ENCODE assay signal across 20 cellular contexts in genomic region chr13:80862466-80862865, GRCh38.
DNase-seq lines count a peak whose midpoint lies in the region; ATAC-seq and TF ChIP-seq lines count a peak whose summit lies in the region.
"Had no signal": no experiment of that assay in that cellular context is flagged by ENCODE, and none has a peak within 500 bp of the region (broad histone marks: within the 10 kb centered on the region; RNA-seq: fewer than 3 reads in every experiment).

No MANE protein-coding gene starts in this region.

- H3K9me2 ChIP-seq in GM23338 (ENCODE audit: insufficient read depth): no peaks in the 10 kb centered on the region

- no peak overlapping the region for H3K14ac ChIP-seq in mesenchymal stem cell (ENCODE audit: low read length in 2 of 2)

- no peak overlapping the region for H3K4ac ChIP-seq in mesenchymal stem cell (ENCODE audit: low read depth in 1 of 2, low read length in 2 of 2)

- H2AFZ ChIP-seq in GM23338 (no peak overlapping the region), mesenchymal stem cell (ENCODE audit: low read depth, low read length) (no peak overlapping the region), smooth muscle cell (ENCODE audit: low read depth) (peak overlapping the region; percentile 63)

- H3K9ac ChIP-seq in colonic mucosa (ENCODE audit: low read depth in 2 of 2, low read length in 2 of 2): no peak overlapping the region
- no peak overlapping the region for H3K9ac ChIP-seq in mesenchymal stem cell (ENCODE audit: low read length)
- H3K9ac ChIP-seq in smooth muscle cell (ENCODE audit: low read depth): no peak overlapping the region

- H3K79me1 ChIP-seq in mesenchymal stem cell (replicated peaks; ENCODE audit: low read length, poor library complexity, severe bottlenecking): no peaks in the 10 kb centered on the region

- no peak overlapping the region for H2BK120ac ChIP-seq in mesenchymal stem cell (ENCODE audit: low read depth, low read length)

- intact Hi-C loops in colonic mucosa (cut with DNase I): no loop called here
- intact Hi-C loops in right cardiac atrium (cut with DNase I): no loop called here

- H3K27ac Mint-ChIP-seq in GM23338: no peak overlapping the region; the same call in 1 of the 2 replicates
- H3K27ac Mint-ChIP-seq: CD14-positive monocyte had no signal

- no peak overlapping the region for H3K4me3 ChIP-seq in GM23338
- no peak overlapping the region for H3K4me3 ChIP-seq in colonic mucosa
- no peak overlapping the region for H3K4me3 ChIP-seq in mesenchymal stem cell (ENCODE audit: insufficient read depth in 1 of 2, low read depth in 1 of 2, low read length in 2 of 2)
- H3K4me3 ChIP-seq in smooth muscle cell: no peak overlapping the region
- no peak overlapping the region for H3K4me3 ChIP-seq in right cardiac atrium (ENCODE audit: low read length)
- H3K4me3 ChIP-seq: A549 had no signal

- no peak overlapping the region for H4K8ac ChIP-seq in mesenchymal stem cell (ENCODE audit: low read length)

- peaks cover 11% of the 10 kb centered on the region for H3K4me1 Mint-ChIP-seq in GM23338
- H3K4me1 Mint-ChIP-seq: CD14-positive monocyte had no signal

- ATAC-seq in GM23338: no peak; the same call in 2 of the 3 replicates
- no peak for ATAC-seq in right cardiac atrium
- ATAC-seq in GM21528 (IDR thresholded peaks at IDR 0.05; ENCODE audit: low FRiP score, unreplicated experiment): no peak
- ATAC-seq: A549, Right ventricle myocardium inferior had no signal

- H3K27me3 ChIP-seq in GM23338 (ENCODE audit: insufficient read depth) (no peaks in the 10 kb centered on the region), colonic mucosa (no peaks in the 10 kb centered on the region), mesenchymal stem cell (ENCODE audit: control insufficient read depth in 1 of 2, insufficient read depth in 1 of 2, low read length in 2 of 2) (no peaks in the 10 kb centered on the region), smooth muscle cell (ENCODE audit: low read depth) (no peaks in the 10 kb centered on the region), right cardiac atrium (ENCODE audit: control insufficient read depth, insufficient read depth) (no peaks in the 10 kb centered on the region)

- H2BK12ac ChIP-seq in mesenchymal stem cell (ENCODE audit: low read length in 2 of 2): no peak overlapping the region

- H3K79me2 ChIP-seq in GM23338 (replicated peaks; ENCODE audit: insufficient read depth): no peaks in the 10 kb centered on the region
- H3K79me2 ChIP-seq in smooth muscle cell (ENCODE audit: low read depth): no peaks in the 10 kb centered on the region

- no peak overlapping the region for H4K91ac ChIP-seq in mesenchymal stem cell (ENCODE audit: low read length)

- H3K18ac ChIP-seq in mesenchymal stem cell (ENCODE audit: low read depth in 1 of 2, low read length in 2 of 2): peak overlapping the region in 1 of 2 experiments; percentile 62

- H3K27me3 Mint-ChIP-seq in GM23338 (ENCODE audit: insufficient read depth, low read depth, poor library complexity): no peaks in the 10 kb centered on the region

- no peak overlapping the region for H2AK5ac ChIP-seq in mesenchymal stem cell (ENCODE audit: low read length, severe bottlenecking)

- peaks cover 14% of the 10 kb centered on the region for H3K4me1 ChIP-seq in GM23338 (ENCODE audit: insufficient read depth)
- H3K4me1 ChIP-seq in colonic mucosa: no peaks in the 10 kb centered on the region
- H3K4me1 ChIP-seq in mesenchymal stem cell (ENCODE audit: control insufficient read depth, insufficient read depth, low read depth, low read length): no peaks in the 10 kb centered on the region
- peaks cover 4% of the 10 kb centered on the region for H3K4me1 ChIP-seq in smooth muscle cell (ENCODE audit: low read depth)
- no peaks in the 10 kb centered on the region for H3K4me1 ChIP-seq in right cardiac atrium (ENCODE audit: control insufficient read depth, insufficient read depth, low read length)
- H3K4me1 ChIP-seq: A549 had no signal

- H3K36me3 ChIP-seq in GM23338 (ENCODE audit: insufficient read depth): no peaks in the 10 kb centered on the region
- no peaks in the 10 kb centered on the region for H3K36me3 ChIP-seq in colonic mucosa
- no peaks in the 10 kb centered on the region for H3K36me3 ChIP-seq in mesenchymal stem cell (ENCODE audit: control insufficient read depth in 1 of 2, insufficient read depth in 2 of 2, low read depth in 1 of 2, low read length in 2 of 2)
- no peaks in the 10 kb centered on the region for H3K36me3 ChIP-seq in smooth muscle cell (ENCODE audit: low read depth)

- TF ChIP-seq CTCF in GM23338 (conservative IDR thresholded peaks at IDR 0.05; ENCODE audit: low read depth in 2 of 2) (no peak), colonic mucosa (IDR thresholded peaks at IDR 0.05) (no peak), smooth muscle cell (IDR thresholded peaks at IDR 0.05; ENCODE audit: borderline replicate concordance, insufficient read depth, poor library complexity, severe bottlenecking) (no peak)

- H3F3A ChIP-seq in GM23338 (replicated peaks; ENCODE audit: low read depth) (no peaks in the 10 kb centered on the region), smooth muscle cell (ENCODE audit: low read depth) (no peaks in the 10 kb centered on the region)

- H3K36me3 Mint-ChIP-seq in GM23338 (ENCODE audit: low read depth): 0 out of 3 replicates have a peak, but pooled peaks cover 3% of the 10 kb centered on the region
- H3K36me3 Mint-ChIP-seq: CD14-positive monocyte had no signal

- peak; percentile 35 for DNase-seq in GM23338 (ENCODE audit: low spot score)
- no peak for DNase-seq in colonic mucosa
- DNase-seq in mesenchymal stem cell: peak; percentile 47
- DNase-seq in smooth muscle cell (lab: John Stamatoyannopoulos, UW; ENCODE audit: unreplicated experiment): no peak
- no peak for DNase-seq in NCI-H1436 (lab: John Stamatoyannopoulos, UW)
- DNase-seq in right cardiac atrium: no peak
- DNase-seq: COR-L47, H9, IMR-90, Kasumi-1, MM.1S, NCI-H1105, NCI-H1694 treated with DMSO at 0.1 percent for 48 hours, NCI-H2107, NCI-H226, NCI-H524 treated with DMSO at 0.1 percent for 48 hours had no signal

- H3K4me2 ChIP-seq in GM23338 (no peak overlapping the region), mesenchymal stem cell (ENCODE audit: low read length, poor library complexity, severe bottlenecking) (no peak overlapping the region), smooth muscle cell (peak overlapping the region; percentile 49)
- H3K4me2 ChIP-seq: A549 had no signal

- H3K27ac ChIP-seq in GM23338 (ENCODE audit: low read depth): no peak overlapping the region
- H3K27ac ChIP-seq in colonic mucosa: peak overlapping the region; percentile 2
- no peak overlapping the region for H3K27ac ChIP-seq in mesenchymal stem cell (ENCODE audit: low read length, poor library complexity, severe bottlenecking)
- H3K27ac ChIP-seq in smooth muscle cell (ENCODE audit: low read depth): no peak overlapping the region
- no peak overlapping the region for H3K27ac ChIP-seq in right cardiac atrium (ENCODE audit: low read length)
- H3K27ac ChIP-seq: A549 had no signal

- WGBS in mesenchymal stem cell: 26% methylated on average over 3 of the region's 4 CpGs
- 34% methylated on average over 4 of the region's 4 CpGs for WGBS in smooth muscle cell (ENCODE audit: low lambda C conversion rate)
- 58% methylated on average over 4 of the region's 4 CpGs for WGBS in right cardiac atrium

- H2BK15ac ChIP-seq in mesenchymal stem cell (ENCODE audit: low read depth, poor library complexity, severe bottlenecking): no peak overlapping the region

- H3K9me3 Mint-ChIP-seq in GM23338: peaks cover 6% of the 10 kb centered on the region; the same call in 2 of the 3 replicates

- H3K9me3 ChIP-seq in colonic mucosa: no peaks in the 10 kb centered on the region
- no peaks in the 10 kb centered on the region for H3K9me3 ChIP-seq in mesenchymal stem cell (ENCODE audit: control insufficient read depth, low read length)
- H3K9me3 ChIP-seq in smooth muscle cell (replicated peaks; ENCODE audit: low read depth): no peaks in the 10 kb centered on the region
- H3K9me3 ChIP-seq in right cardiac atrium (ENCODE audit: control insufficient read depth, low read length): no peaks in the 10 kb centered on the region
- H3K9me3 ChIP-seq: A549 had no signal

- H3K4me3 Mint-ChIP-seq in GM23338: no peak overlapping the region
- H3K4me3 Mint-ChIP-seq: CD14-positive monocyte, H9 had no signal

- H2BK5ac ChIP-seq in mesenchymal stem cell (ENCODE audit: low read depth, low read length, poor library complexity, severe bottlenecking): no peak overlapping the region

- H3K23ac ChIP-seq in mesenchymal stem cell (ENCODE audit: low read length in 2 of 2): no peak overlapping the region

- H4K20me1 ChIP-seq in GM23338 (replicated peaks; ENCODE audit: insufficient read depth): no peaks in the 10 kb centered on the region
- no peaks in the 10 kb centered on the region for H4K20me1 ChIP-seq in smooth muscle cell (ENCODE audit: low read depth)

TF ChIP-seq in GM23338, 12 proteins besides CTCF, POLR2A, EP300 and RAD21:
- no peak for TF ChIP-seq POLR2AphosphoS5 (IDR thresholded peaks at IDR 0.05; ENCODE audit: low read depth)
- TF ChIP-seq EZH2phosphoT487 (IDR thresholded peaks at IDR 0.05; ENCODE audit: unreplicated experiment): no peak
- TF ChIP-seq ZNF114 (CRISPR knock-in tag; IDR thresholded peaks at IDR 0.05): no peak

Comparison
In these comparisons a context has a peak if more than half of its experiments do, and no peak if none do; other contexts are left out.
1. DNase-seq: peak in GM23338 (single experiment) and mesenchymal stem cell (single experiment); none in colonic mucosa (single experiment), smooth muscle cell (single experiment), NCI-H1436 (single experiment) and right cardiac atrium (0 of 3).